32 cellular contexts compared by ENCODE assay signal in the genomic region with DNA sequence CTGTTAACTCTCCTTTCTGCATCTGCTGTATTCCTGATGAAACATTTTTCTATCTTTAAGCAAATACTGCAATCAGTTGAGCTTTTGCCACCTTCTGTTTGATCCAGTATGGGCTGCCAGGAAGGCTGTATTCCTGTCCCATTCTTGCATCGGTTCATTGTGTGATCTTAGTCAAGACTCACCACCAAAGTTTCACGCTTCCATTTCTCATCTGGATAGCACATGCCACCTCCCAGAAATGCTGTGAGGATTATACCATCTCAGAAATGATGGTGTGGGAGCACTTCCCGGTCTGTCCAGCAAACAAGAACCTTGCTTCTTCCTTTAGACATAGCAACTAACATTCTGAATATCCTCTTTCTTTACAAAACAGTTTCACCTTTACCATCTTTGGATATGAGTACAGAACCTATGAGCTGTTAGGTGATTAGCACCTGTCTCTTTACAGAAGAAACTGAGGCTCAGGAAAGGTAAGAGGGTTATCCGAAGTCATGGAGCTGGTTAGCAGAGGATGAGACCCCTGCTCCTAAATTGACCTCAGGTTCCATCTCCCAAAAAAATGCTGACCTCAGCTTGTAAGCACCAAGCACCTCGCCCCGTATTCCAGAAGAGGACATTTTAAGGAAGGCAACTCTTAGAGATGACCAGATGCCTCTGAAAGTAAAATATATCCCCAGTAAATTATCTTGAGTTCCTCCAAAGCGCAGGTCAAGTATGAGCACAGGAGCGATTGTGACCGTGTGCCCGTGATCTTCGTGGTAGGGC. TPM values are rescaled to one million over a fixed set of nuclear protein-coding genes. Genes with fewer than 3 reads are reported as not detected.
A peak's percentile ranks its signal among the peaks of the same experiment; 100 is the strongest.
DNase-seq lines count a peak whose midpoint lies in the region; ATAC-seq, FAIRE-seq and TF ChIP-seq lines count a peak whose summit lies in the region.
"Had no signal": no experiment of that assay in that cellular context is flagged by ENCODE, and none has a peak within 500 bp of the region (broad histone marks: within the 10 kb centered on the region; RNA-seq: fewer than 3 reads in every experiment).

No MANE protein-coding gene starts in this region.

- ATAC-seq in heart left ventricle (no peak), pancreas (no peak)
- ATAC-seq in stimulated activated effector memory CD8-positive, alpha-beta T cell treated with anti-CD3 and anti-CD28 coated beads, Interleukin-12 subunit alpha, Interleukin-12 subunit beta, amount 100 ng/mL, for 72 hours: no peak
- ATAC-seq: T-cell had no signal

- H3K27me3 Mint-ChIP-seq in chondrocyte (ENCODE audit: low read depth): no peaks in the 10 kb centered on the region
- H3K27me3 Mint-ChIP-seq in nephron progenitor cell (ENCODE audit: low read depth, poor library complexity): peaks cover 3% of the 10 kb centered on the region
- H3K27me3 Mint-ChIP-seq: activated CD4-positive, alpha-beta T cell treated with anti-CD3 and anti-CD28 coated beads, Interleukin-2, amount 10 ng/mL, durations not matched to agents 24 days and 14 days; CD4-positive, alpha-beta T cell; T-cell had no signal

- H3K4me3 ChIP-seq in heart left ventricle (no peak overlapping the region), right atrium auricular region (no peak overlapping the region), testis (no peak overlapping the region), pancreas (no peak overlapping the region)
- H3K4me3 ChIP-seq: MG63, SJCRH30, vagina had no signal

- H3K4me3 Mint-ChIP-seq in chondrocyte (ENCODE audit: unreplicated experiment): no peak overlapping the region
- no peak overlapping the region for H3K4me3 Mint-ChIP-seq in nephron progenitor cell
- H3K4me3 Mint-ChIP-seq in stimulated activated effector memory CD8-positive, alpha-beta T cell treated with anti-CD3 and anti-CD28 coated beads, Interleukin-12 subunit alpha, Interleukin-12 subunit beta, amount 100 ng/mL, for 72 hours: no peak overlapping the region
- H3K4me3 Mint-ChIP-seq: activated CD4-positive, alpha-beta T cell treated with anti-CD3 and anti-CD28 coated beads, Interleukin-2, amount 10 ng/mL, durations not matched to agents 24 days and 14 days; CD4-positive, alpha-beta T cell; immature natural killer cell; neural crest cell; T-cell had no signal

- H3K27ac ChIP-seq in heart left ventricle (peak overlapping the region in 11 of 12 donors; percentile 8 to 73 (median 37)), right atrium auricular region (no peak overlapping the region), testis (peak overlapping the region; percentile 9 to 32), pancreas (no peak overlapping the region)
- H3K27ac ChIP-seq: SJCRH30, WERI-Rb-1 had no signal

- H3K36me3 ChIP-seq in heart left ventricle (peaks cover 0 to 89% (median 37%) of the 10 kb centered on the region in 9 donors), right atrium auricular region (peaks cover 5% of the 10 kb centered on the region), testis (ENCODE audit: low read depth, missing control alignments) (no peaks in the 10 kb centered on the region), pancreas (no peaks in the 10 kb centered on the region)
- H3K36me3 ChIP-seq: SJCRH30, WERI-Rb-1 had no signal

- H3K9me3 ChIP-seq in heart left ventricle (no peaks in the 10 kb centered on the region), right atrium auricular region (no peaks in the 10 kb centered on the region), testis (no peaks in the 10 kb centered on the region), pancreas (no peaks in the 10 kb centered on the region)
- H3K9me3 ChIP-seq: MG63, SJCRH30, vagina had no signal

- no peak for FAIRE-seq in pancreas (lab: Jason Lieb, UNC)
- FAIRE-seq: endometrium, HTR-8/SVneo had no signal

- peak overlapping the region; percentile 8 for H3K27ac Mint-ChIP-seq in chondrocyte (ENCODE audit: unreplicated experiment)
- H3K27ac Mint-ChIP-seq in nephron progenitor cell: peak overlapping the region; percentile 46
- H3K27ac Mint-ChIP-seq in stimulated activated effector memory CD8-positive, alpha-beta T cell treated with anti-CD3 and anti-CD28 coated beads, Interleukin-12 subunit alpha, Interleukin-12 subunit beta, amount 100 ng/mL, for 72 hours: no peak overlapping the region
- H3K27ac Mint-ChIP-seq: activated CD4-positive, alpha-beta T cell treated with anti-CD3 and anti-CD28 coated beads, Interleukin-2, amount 10 ng/mL, durations not matched to agents 24 days and 14 days; CD4-positive, alpha-beta T cell; T-cell had no signal

- H3K9me3 Mint-ChIP-seq in chondrocyte (ENCODE audit: low read depth): no peaks in the 10 kb centered on the region
- no peaks in the 10 kb centered on the region for H3K9me3 Mint-ChIP-seq in nephron progenitor cell
- no peaks in the 10 kb centered on the region for H3K9me3 Mint-ChIP-seq in stimulated activated effector memory CD8-positive, alpha-beta T cell treated with anti-CD3 and anti-CD28 coated beads, Interleukin-12 subunit alpha, Interleukin-12 subunit beta, amount 100 ng/mL, for 72 hours
- H3K9me3 Mint-ChIP-seq: activated CD4-positive, alpha-beta T cell treated with anti-CD3 and anti-CD28 coated beads, Interleukin-2, amount 10 ng/mL, durations not matched to agents 24 days and 14 days; CD4-positive, alpha-beta T cell; immature natural killer cell; neural crest cell; T-cell had no signal

- no peak for TF ChIP-seq POLR2A in heart left ventricle (IDR thresholded peaks at IDR 0.05)
- TF ChIP-seq POLR2A in testis (IDR thresholded peaks at IDR 0.05): no peak

- H3K36me3 Mint-ChIP-seq in chondrocyte (ENCODE audit: low read depth) (peaks cover 33% of the 10 kb centered on the region), nephron progenitor cell (ENCODE audit: low read depth) (peaks cover 56% of the 10 kb centered on the region)
- H3K36me3 Mint-ChIP-seq in stimulated activated effector memory CD8-positive, alpha-beta T cell treated with anti-CD3 and anti-CD28 coated beads, Interleukin-12 subunit alpha, Interleukin-12 subunit beta, amount 100 ng/mL, for 72 hours: peaks cover 12% of the 10 kb centered on the region

- intact Hi-C loops in heart left ventricle (cut with DNase I) (no loop called here), testis (cut with DNase I; ENCODE audit: low total_unique reads) (no loop called here), pancreas (cut with DNase I) (no loop called here)

- TF ChIP-seq CTCF in heart left ventricle (IDR thresholded peaks at IDR 0.05) (no peak), right atrium auricular region (IDR thresholded peaks at IDR 0.05) (no peak), chondrocyte (IDR thresholded peaks at IDR 0.05) (no peak), nephron progenitor cell (IDR thresholded peaks at IDR 0.05) (no peak), testis (IDR thresholded peaks at IDR 0.05) (no peak), pancreas (IDR thresholded peaks at IDR 0.05) (no peak)

- no peak for DNase-seq in heart left ventricle
- DNase-seq in right atrium auricular region (ENCODE audit: low spot score): no peak
- no peak for DNase-seq in chondrocyte (ENCODE audit: low spot score)
- DNase-seq in nephron progenitor cell: no peak
- no peak for DNase-seq in testis
- no peak for DNase-seq in ureter (ENCODE audit: low spot score)
- no peak for DNase-seq in stimulated activated effector memory CD8-positive, alpha-beta T cell treated with anti-CD3 and anti-CD28 coated beads, Interleukin-12 subunit alpha, Interleukin-12 subunit beta, amount 100 ng/mL, for 72 hours (ENCODE audit: low spot score in 2 of 2)
- DNase-seq in pancreas: no peak
- DNase-seq: activated CD4-positive, alpha-beta T cell treated with anti-CD3 and anti-CD28 coated beads, Interleukin-2, amount 10 ng/mL, durations not matched to agents 24 days and 14 days; activated gamma-delta T cell; activated T-cell treated with anti-CD3 and anti-CD28 coated beads, Interleukin-2, amount 50 U/mL, for 1 hour; CD4-positive, alpha-beta T cell; central memory CD4-positive, alpha-beta T cell; DMS79 treated with DMSO at 0.1 percent for 48 hours; GF-D8; immature natural killer cell; KG1; mesendoderm; MG63; NCI-H1105; NCI-H187; NCI-H446 treated with DMSO at 0.1 percent for 48 hours; posterior cingulate gyrus; SJCRH30; stimulated activated CD4-positive, alpha-beta T cell treated with anti-CD3 and anti-CD28 coated beads, Interleukin-4, amount 100 ng/mL, for 24 hours; substantia nigra; T-cell; WERI-Rb-1 had no signal

- H3K4me1 Mint-ChIP-seq in chondrocyte (ENCODE audit: low read depth): peaks cover 13% of the 10 kb centered on the region
- H3K4me1 Mint-ChIP-seq in nephron progenitor cell: peaks cover 5% of the 10 kb centered on the region
- no peaks in the 10 kb centered on the region for H3K4me1 Mint-ChIP-seq in stimulated activated effector memory CD8-positive, alpha-beta T cell treated with anti-CD3 and anti-CD28 coated beads, Interleukin-12 subunit alpha, Interleukin-12 subunit beta, amount 100 ng/mL, for 72 hours
- H3K4me1 Mint-ChIP-seq: activated CD4-positive, alpha-beta T cell treated with anti-CD3 and anti-CD28 coated beads, Interleukin-2, amount 10 ng/mL, durations not matched to agents 24 days and 14 days; neural crest cell; T-cell had no signal

- H3K4me1 ChIP-seq in heart left ventricle: peaks cover 0 to 31% (median 17%) of the 10 kb centered on the region in 12 donors
- peaks cover 0 to 7% of the 10 kb centered on the region in 2 donors for H3K4me1 ChIP-seq in right atrium auricular region
- H3K4me1 ChIP-seq in testis: no peaks in the 10 kb centered on the region
- no peaks in the 10 kb centered on the region for H3K4me1 ChIP-seq in pancreas
- H3K4me1 ChIP-seq: SJCRH30, vagina had no signal

- 82 to 87% (median 86%) methylated on average over 11 of the region's 11 CpGs for WGBS in heart left ventricle, 4 donors
- WGBS in testis, 2 donors: 90 to 93% methylated on average over 11 of the region's 11 CpGs
- 81 to 84% methylated on average over 11 of the region's 11 CpGs for WGBS in pancreas, 2 donors

- no peaks in the 10 kb centered on the region for H3K27me3 ChIP-seq in heart left ventricle
- no peaks in the 10 kb centered on the region for H3K27me3 ChIP-seq in right atrium auricular region
- no peaks in the 10 kb centered on the region for H3K27me3 ChIP-seq in testis
- no peaks in the 10 kb centered on the region for H3K27me3 ChIP-seq in pancreas
- H3K27me3 ChIP-seq: MG63, SJCRH30, vagina had no signal

RNA-seq across cellular contexts. Expression of gene FEZ2, which starts 56.8 kb away (rescaled TPM):
- 10 to 100 TPM; 39.4 to 55.4 (median 50.2) TPM for total RNA-seq in heart left ventricle
- polyA plus RNA-seq in heart left ventricle: 10 to 100 TPM; 26.5 to 29.8 TPM
- 10 to 100 TPM; 30.3 to 81.5 TPM for total RNA-seq in right atrium auricular region
- total RNA-seq in chondrocyte: 46.8 to 49.8 TPM (median 47.0 TPM) in 3 replicates
- total RNA-seq in testis: 10 to 100 TPM; 56.6 to 63.6 TPM
- 46.2 TPM for polyA plus RNA-seq in testis (ENCODE audit: insufficient read depth, low read depth, low replicate concordance)
- total RNA-seq in ureter: 56.9 TPM
- total RNA-seq in pancreas: 10 to 100 TPM in 2 of 6 donors, 1 to 10 TPM in 4; 7.0 to 18.2 (median 9.4) TPM
- polyA plus RNA-seq in pancreas: 10 to 100 TPM in 1 of 2 donors, 1 to 10 TPM in 1; 7.9 to 15.0 TPM

Comparison
In these comparisons a context has a peak if more than half of its experiments do, and no peak if none do; other contexts are left out.
1. H3K27ac ChIP-seq: peak in heart left ventricle (11 of 12) and testis (2 of 2); none in right atrium auricular region (0 of 2) and pancreas (0 of 4).